ENCODE assay signal across 20 cellular contexts in genomic region chr3:119647177-119647576, GRCh38. TPM values are rescaled to one million over a fixed set of nuclear protein-coding genes. Genes with fewer than 3 reads are reported as not detected.
DNase-seq lines count a peak whose midpoint lies in the region; ATAC-seq, FAIRE-seq and TF ChIP-seq lines count a peak whose summit lies in the region.
"Had no signal": no experiment of that assay in that cellular context is flagged by ENCODE, and none has a peak within 500 bp of the region (broad histone marks: within the 10 kb centered on the region; RNA-seq: fewer than 3 reads in every experiment).

No MANE protein-coding gene starts in this region.

- TF ChIP-seq POLR2A in vagina (IDR thresholded peaks at IDR 0.05), result no peak

- H3K36me3 ChIP-seq in kidney (ENCODE audit: control insufficient read depth in 1 of 2, insufficient read depth in 2 of 2, low read length in 2 of 2) (peaks cover under 1% of the 10 kb centered on the region in 2 donors), parathyroid adenoma (ENCODE audit: control insufficient read depth, insufficient read depth, low read length) (no peaks in the 10 kb centered on the region), vagina (no peaks in the 10 kb centered on the region)
- H3K36me3 ChIP-seq: brain microvascular endothelial cell had no signal

- TF ChIP-seq CTCF in kidney (IDR thresholded peaks at IDR 0.05; ENCODE audit: borderline replicate concordance, extremely low read depth, insufficient read depth), result no peak
- no peak for TF ChIP-seq CTCF in parathyroid adenoma (IDR thresholded peaks at IDR 0.05)
- no peak for TF ChIP-seq CTCF in vagina (IDR thresholded peaks at IDR 0.05)

- peak overlapping the region; percentile 63 to 84 for H3K27ac ChIP-seq in kidney (ENCODE audit: low read depth in 2 of 2, low read length in 2 of 2)
- peak overlapping the region; percentile 82 for H3K27ac ChIP-seq in parathyroid adenoma
- peak overlapping the region; percentile 71 for H3K27ac ChIP-seq in vagina
- H3K27ac ChIP-seq: brain microvascular endothelial cell, C4-2B had no signal

- H3K9me3 ChIP-seq in kidney (ENCODE audit: control insufficient read depth in 1 of 2, low read length in 2 of 2) (no peaks in the 10 kb centered on the region), parathyroid adenoma (ENCODE audit: control insufficient read depth, low read length) (no peaks in the 10 kb centered on the region), vagina (no peaks in the 10 kb centered on the region)

- H3K4me1 ChIP-seq in kidney (ENCODE audit: control insufficient read depth in 1 of 2, insufficient read depth in 1 of 2, low read depth in 1 of 2, low read length in 2 of 2), result peaks cover 0 to 4% of the 10 kb centered on the region in 2 donors
- H3K4me1 ChIP-seq in parathyroid adenoma, result peaks cover 20% of the 10 kb centered on the region
- H3K4me1 ChIP-seq in vagina, result peaks cover 25% of the 10 kb centered on the region

- H3K9ac ChIP-seq in kidney (ENCODE audit: low read length in 2 of 2), result no peak overlapping the region
- H3K9ac ChIP-seq in parathyroid adenoma, result no peak overlapping the region

- no peaks in the 10 kb centered on the region for H3K27me3 ChIP-seq in parathyroid adenoma (ENCODE audit: control insufficient read depth, insufficient read depth, low read length)
- no peaks in the 10 kb centered on the region for H3K27me3 ChIP-seq in vagina
- H3K27me3 ChIP-seq: brain microvascular endothelial cell had no signal

- H3K4me3 ChIP-seq in kidney (ENCODE audit: low read length in 2 of 2) (no peak overlapping the region), parathyroid adenoma (ENCODE audit: low read depth, low read length) (no peak overlapping the region), vagina (no peak overlapping the region)
- H3K4me3 ChIP-seq: smooth muscle cell had no signal

- no peak overlapping the region for H3K4me2 ChIP-seq in parathyroid adenoma (ENCODE audit: low read length)

- ATAC-seq in Right ventricle myocardium inferior (peak; percentile 10), GM19351 (IDR thresholded peaks at IDR 0.05; ENCODE audit: unreplicated experiment) (no peak)
- ATAC-seq in activated CD4-positive, CD25-positive, alpha-beta regulatory T cell treated with anti-CD3 and anti-CD28 coated beads, Interleukin-2, amount 50 U/mL, for 24 hours, result no peak
- ATAC-seq: activated CD8-positive, alpha-beta memory T cell treated with anti-CD3 and anti-CD28 coated beads, Interleukin-2, amount 10 ng/mL, durations not matched to agents 7 days and 5 days had no signal

- no peaks in the 10 kb centered on the region for H3K79me2 ChIP-seq in parathyroid adenoma

- intact Hi-C loops in Right ventricle myocardium inferior (cut with DNase I), result no loop called here
- intact Hi-C loops in cardiac septum (cut with DNase I), result no loop called here
- intact Hi-C loops in kidney (cut with DNase I), result no loop called here
- intact Hi-C loops in vagina (cut with DNase I), result no loop called here

- DNase-seq in Right ventricle myocardium inferior (ENCODE audit: missing footprints) (no peak), cardiac septum (ENCODE audit: low spot score) (no peak), kidney (no peak), vagina (ENCODE audit: extremely low spot score in 2 of 2) (no peak), GM19239 (ENCODE audit: insufficient read length, low spot score) (no peak)
- DNase-seq: activated B cell treated with CpG ODN at 0.5 μM for 24 hours; activated CD8-positive, alpha-beta memory T cell treated with anti-CD3 and anti-CD28 coated beads, Interleukin-2, amount 10 ng/mL, durations not matched to agents 7 days and 5 days; activated naive CD4-positive, alpha-beta T cell; brain microvascular endothelial cell; endodermal cell; HCEC 1CT; NCI-H1048; RPMI8226; T-helper 1 cell had no signal

- H2AFZ ChIP-seq in parathyroid adenoma, result peak overlapping the region; percentile 65

- FAIRE-seq in kidney (lab: Jason Lieb, UNC) (no peak), GM19239 (lab: Jason Lieb, UNC) (no peak)

RNA-seq across cellular contexts. Expression of gene POPDC2, which starts 13.2 kb away (rescaled TPM):
- total RNA-seq in Right ventricle myocardium inferior, result 605 TPM
- total RNA-seq in cardiac septum, result 702 TPM
- 3.2 TPM for total RNA-seq in kidney
- 7.3 TPM for polyA plus RNA-seq in kidney (ENCODE audit: insufficient read depth, low read depth, low replicate concordance)
- total RNA-seq in vagina, result 3.4 TPM
- total RNA-seq: A172 had no signal

RNA-seq across cellular contexts. Expression of gene COX17, which starts 30.0 kb away (rescaled TPM):
- total RNA-seq in Right ventricle myocardium inferior (167 TPM), cardiac septum (130 TPM), kidney (46.4 TPM), vagina (27.3 TPM)
- polyA plus RNA-seq in kidney (ENCODE audit: insufficient read depth, low read depth, low replicate concordance), result 218 TPM

RNA-seq across cellular contexts. Expression of gene PLA1A, which starts 49.5 kb away (rescaled TPM):
- total RNA-seq in Right ventricle myocardium inferior, result 2.0 TPM
- total RNA-seq in cardiac septum, result 2.0 TPM
- 6.7 TPM for total RNA-seq in kidney
- polyA plus RNA-seq in kidney (ENCODE audit: insufficient read depth, low read depth, low replicate concordance), result 10.1 TPM
- total RNA-seq in vagina, result 1.7 TPM
- total RNA-seq: A172, smooth muscle cell had no signal
- polyA plus RNA-seq: smooth muscle cell had no signal

RNA-seq across cellular contexts. Expression of gene CFAP91, which starts 55.6 kb away (rescaled TPM):
- total RNA-seq in Right ventricle myocardium inferior (0.70 TPM), cardiac septum (0.57 TPM), kidney (14.1 TPM), vagina (4.2 TPM)
- 4.7 TPM for polyA plus RNA-seq in kidney (ENCODE audit: insufficient read depth, low read depth, low replicate concordance)
- total RNA-seq: smooth muscle cell had no signal

Comparison
In these comparisons a context has a peak if more than half of its experiments do, and no peak if none do; other contexts are left out.
1. RNA of gene POPDC2, which starts 13.2 kb away (total RNA-seq): 702 TPM in cardiac septum (single experiment) and 605 TPM in Right ventricle myocardium inferior (single experiment); 3.4 TPM in vagina (single experiment) and 3.2 TPM in kidney (single experiment); every median in the first group is over 100 times any median in the second.
2. Peak in every context shown above with its lines, with median percentiles within 50 percentile points of each other: H3K27ac ChIP-seq.